1 cellular context compared by ENCODE assay signal in genomic region chr18:10755855-10756254, GRCh38.
TF ChIP-seq lines count a peak whose summit lies in the region.

No MANE protein-coding gene starts in this region.

TF ChIP-seq in K562, 482 proteins besides CTCF, POLR2A, EP300 and RAD21 (continued from another document):
- TF ChIP-seq, protein P1, sequence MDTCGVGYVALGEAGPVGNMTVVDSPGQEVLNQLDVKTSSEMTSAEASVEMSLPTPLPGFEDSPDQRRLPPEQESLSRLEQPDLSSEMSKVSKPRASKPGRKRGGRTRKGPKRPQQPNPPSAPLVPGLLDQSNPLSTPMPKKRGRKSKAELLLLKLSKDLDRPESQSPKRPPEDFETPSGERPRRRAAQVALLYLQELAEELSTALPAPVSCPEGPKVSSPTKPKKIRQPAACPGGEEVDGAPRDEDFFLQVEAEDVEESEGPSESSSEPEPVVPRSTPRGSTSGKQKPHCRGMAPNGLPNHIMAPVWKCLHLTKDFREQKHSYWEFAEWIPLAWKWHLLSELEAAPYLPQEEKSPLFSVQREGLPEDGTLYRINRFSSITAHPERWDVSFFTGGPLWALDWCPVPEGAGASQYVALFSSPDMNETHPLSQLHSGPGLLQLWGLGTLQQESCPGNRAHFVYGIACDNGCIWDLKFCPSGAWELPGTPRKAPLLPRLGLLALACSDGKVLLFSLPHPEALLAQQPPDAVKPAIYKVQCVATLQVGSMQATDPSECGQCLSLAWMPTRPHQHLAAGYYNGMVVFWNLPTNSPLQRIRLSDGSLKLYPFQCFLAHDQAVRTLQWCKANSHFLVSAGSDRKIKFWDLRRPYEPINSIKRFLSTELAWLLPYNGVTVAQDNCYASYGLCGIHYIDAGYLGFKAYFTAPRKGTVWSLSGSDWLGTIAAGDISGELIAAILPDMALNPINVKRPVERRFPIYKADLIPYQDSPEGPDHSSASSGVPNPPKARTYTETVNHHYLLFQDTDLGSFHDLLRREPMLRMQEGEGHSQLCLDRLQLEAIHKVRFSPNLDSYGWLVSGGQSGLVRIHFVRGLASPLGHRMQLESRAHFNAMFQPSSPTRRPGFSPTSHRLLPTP (IDR thresholded peaks at IDR 0.05; ENCODE audit: borderline replicate concordance, extremely low read depth, insufficient read length), result no peak
